In genomic region chr9:135135927-135136311, GRCh38 we compare ENCODE assay signal across 16 cellular contexts. TPM values are rescaled to one million over a fixed set of nuclear protein-coding genes. Genes with fewer than 3 reads are reported as not detected.
"Had no signal": no experiment of that assay in that cellular context is flagged by ENCODE, and none has a peak within 500 bp of the region (broad histone marks: within the 10 kb centered on the region; RNA-seq: fewer than 3 reads in every experiment).

No MANE protein-coding gene starts in this region.

- ATAC-seq: esophagus mucosa; gastrocnemius medialis; left lung; naive thymus-derived CD4-positive, alpha-beta T cell had no signal

- H3K27ac ChIP-seq: left lung, neutrophil, stomach had no signal

- H3K9me3 ChIP-seq: gastrocnemius medialis, left lung, neutrophil had no signal

- H3K4me1 ChIP-seq: left lung had no signal

- DNase-seq: cortex of kidney; effector memory CD4-positive, alpha-beta T cell; gastrocnemius medialis; islet precursor cell; mesenchymal stem cell; naive thymus-derived CD4-positive, alpha-beta T cell; nephron progenitor cell; small intestine; stimulated activated CD4-positive, alpha-beta T cell treated with anti-CD3 and anti-CD28 coated beads, Interleukin-12 subunit alpha, Interleukin-12 subunit beta, amount 100 ng/mL, for 4 hours; stimulated activated naive CD4-positive, alpha-beta T cell; stomach; trophoblast cell had no signal

- H3K4me3 ChIP-seq: gastrocnemius medialis, left lung, lung, stomach had no signal

- H3K27me3 ChIP-seq: gastrocnemius medialis had no signal

- H3K36me3 ChIP-seq: gastrocnemius medialis, left lung, neutrophil, stomach had no signal

RNA-seq across cellular contexts. Expression of gene OLFM1, which starts 48.5 kb away (rescaled TPM):
- polyA plus RNA-seq: naive thymus-derived CD4-positive, alpha-beta T cell had no signal
